Comparison of ENCODE assay signal across 1 cellular context in genomic region chr9:135615666-135616620, GRCh38.
TF ChIP-seq lines count a peak whose summit lies in the region.

No MANE protein-coding gene starts in this region.

TF ChIP-seq in A549, 52 proteins besides CTCF, POLR2A, EP300 and RAD21 (continued from another document):
- TF ChIP-seq ATOH8 (CRISPR knock-in tag; IDR thresholded peaks at IDR 0.05; ENCODE audit: low read depth) (no peak), PHF8 (IDR thresholded peaks at IDR 0.05; ENCODE audit: borderline replicate concordance, low read depth) (no peak), CEBPB (IDR thresholded peaks at IDR 0.05) (no peak), NR3C1 (IDR thresholded peaks at IDR 0.05) (no peak), E2F6 (IDR thresholded peaks at IDR 0.05; ENCODE audit: borderline replicate concordance, low read depth) (no peak), ESRRA (IDR thresholded peaks at IDR 0.05; ENCODE audit: borderline replicate concordance, low read length) (no peak), HMGXB4 (CRISPR knock-in tag; IDR thresholded peaks at IDR 0.05; ENCODE audit: borderline replicate concordance) (no peak)
